19 cellular contexts compared by ENCODE assay signal in the genomic region with DNA sequence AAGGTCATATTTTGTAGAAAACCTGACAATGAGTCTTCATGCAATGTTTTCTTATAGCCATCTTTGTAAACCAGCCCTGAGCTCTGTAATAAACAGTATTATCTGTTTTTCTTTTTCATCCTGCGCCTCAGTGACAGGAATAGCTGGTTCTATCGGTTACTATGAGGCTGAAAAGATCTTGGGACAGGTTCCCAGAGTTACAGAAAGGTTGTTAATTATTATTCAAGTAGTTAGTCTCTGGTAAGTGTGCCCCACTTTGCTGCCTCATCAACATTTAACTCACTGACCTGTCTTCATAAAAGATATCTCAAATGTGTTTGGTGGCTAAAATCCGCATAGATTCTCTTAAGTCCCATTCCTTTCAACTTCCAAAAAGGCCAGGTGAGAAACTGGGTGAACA. TPM values are rescaled to one million over a fixed set of nuclear protein-coding genes. Genes with fewer than 3 reads are reported as not detected.
DNase-seq lines count a peak whose midpoint lies in the region; ATAC-seq, FAIRE-seq and TF ChIP-seq lines count a peak whose summit lies in the region.
"Had no signal": no experiment of that assay in that cellular context is flagged by ENCODE, and none has a peak within 500 bp of the region (broad histone marks: within the 10 kb centered on the region; RNA-seq: fewer than 3 reads in every experiment).

No MANE protein-coding gene starts in this region.

- H3K9ac ChIP-seq in endocrine pancreas (ENCODE audit: control insufficient read depth, insufficient read depth, low read length), result no peak overlapping the region
- H3K9ac ChIP-seq in kidney (ENCODE audit: low read length in 2 of 2), result no peak overlapping the region

- peak; percentile 53 for FAIRE-seq in kidney (lab: Jason Lieb, UNC)
- FAIRE-seq: A204.1, D721Med, G401.6, GM12891, H54, HTR-8/SVneo had no signal

- no peaks in the 10 kb centered on the region for H3K27me3 ChIP-seq in endocrine pancreas (ENCODE audit: control insufficient read depth, insufficient read depth, low read length)
- no peaks in the 10 kb centered on the region for H3K27me3 ChIP-seq in right lobe of liver

- TF ChIP-seq CTCF in kidney (IDR thresholded peaks at IDR 0.05; ENCODE audit: borderline replicate concordance, extremely low read depth, insufficient read depth), result no peak
- no peak for TF ChIP-seq CTCF in right lobe of liver (IDR thresholded peaks at IDR 0.05)

- H3K36me3 ChIP-seq in endocrine pancreas (ENCODE audit: control insufficient read depth, insufficient read depth, low read length) (no peaks in the 10 kb centered on the region), kidney (ENCODE audit: control insufficient read depth in 1 of 2, insufficient read depth in 2 of 2, low read length in 2 of 2) (peaks cover 4 to 19% of the 10 kb centered on the region in 2 donors), right lobe of liver (peaks cover 0 to 71% (median 34%) of the 10 kb centered on the region in 4 donors)

- ATAC-seq in right lobe of liver, result peak; percentile 77 to 92 (median 86)
- no peak for ATAC-seq in GM21576 (IDR thresholded peaks at IDR 0.05; ENCODE audit: unreplicated experiment)
- ATAC-seq: GM23338 had no signal

- intact Hi-C loops in kidney (cut with DNase I) (no loop called here), right lobe of liver (cut with DNase I) (no loop called here)

- H3K4me3 ChIP-seq in endocrine pancreas (ENCODE audit: control insufficient read depth, insufficient read depth, low read length), result peak overlapping the region; percentile 57
- H3K4me3 ChIP-seq in kidney (ENCODE audit: low read length in 2 of 2), result no peak overlapping the region
- no peak overlapping the region for H3K4me3 ChIP-seq in right lobe of liver
- H3K4me3 ChIP-seq: GM23338 had no signal

- no peak for DNase-seq in kidney
- DNase-seq in right lobe of liver, result no peak
- peak; percentile 66 for DNase-seq in renal cortical epithelial cell (ENCODE audit: low read depth)
- DNase-seq in NCI-H748 (lab: John Stamatoyannopoulos, UW; ENCODE audit: unreplicated experiment), result no peak
- no peak for DNase-seq in OCI-M1 (lab: John Stamatoyannopoulos, UW)
- DNase-seq: ACHN; Caco-2; CD4-positive, alpha-beta T cell; HCEC 1CT had no signal

- WGBS in right lobe of liver (ENCODE audit: insufficient coverage, low coverage, low lambda C conversion rate, missing lambda C conversion rate), result 32% methylated on average over 3 of the region's 3 CpGs

- peaks cover 25% of the 10 kb centered on the region for H3K4me1 ChIP-seq in endocrine pancreas (ENCODE audit: control insufficient read depth, insufficient read depth, low read length)
- H3K4me1 ChIP-seq in kidney (ENCODE audit: control insufficient read depth in 1 of 2, insufficient read depth in 1 of 2, low read depth in 1 of 2, low read length in 2 of 2), result peaks cover 0 to 11% of the 10 kb centered on the region in 2 donors
- H3K4me1 ChIP-seq in right lobe of liver, result peaks cover 0 to 47% (median 16%) of the 10 kb centered on the region in 4 donors
- H3K4me1 ChIP-seq: Caco-2 had no signal

- H3K27ac ChIP-seq in kidney (ENCODE audit: low read depth in 2 of 2, low read length in 2 of 2) (no peak overlapping the region), right lobe of liver (peak overlapping the region in 2 of 3 donors; percentile 3 to 31)
- H3K27ac ChIP-seq: C4-2B had no signal

- TF ChIP-seq POLR2A in right lobe of liver (IDR thresholded peaks at IDR 0.05), result no peak

- H3K9me3 ChIP-seq in endocrine pancreas (ENCODE audit: control insufficient read depth, low read length), result no peaks in the 10 kb centered on the region
- H3K9me3 ChIP-seq in kidney (ENCODE audit: control insufficient read depth in 1 of 2, low read length in 2 of 2), result no peaks in the 10 kb centered on the region
- H3K9me3 ChIP-seq in right lobe of liver, result no peaks in the 10 kb centered on the region
- H3K9me3 ChIP-seq: Caco-2 had no signal

RNA-seq across cellular contexts. Expression of gene ACAA2, which starts 18.6 kb away (rescaled TPM):
- 115 TPM for total RNA-seq in kidney
- polyA plus RNA-seq in kidney (ENCODE audit: insufficient read depth, low read depth, low replicate concordance), result 566 TPM
- 100 to 1,000 TPM; 312 to 644 (median 421) TPM for total RNA-seq in right lobe of liver
- 66.0 and 110 TPM in 2 replicates for total RNA-seq in renal cortical epithelial cell

Comparison
In these comparisons a context has a peak if more than half of its experiments do, and no peak if none do; other contexts are left out.
1. H3K27ac ChIP-seq: peak in right lobe of liver (2 of 3); none in kidney (0 of 2).